8 cellular contexts compared by ENCODE assay signal in genomic region chr9:123992679-123993078, GRCh38. TPM values are rescaled to one million over a fixed set of nuclear protein-coding genes. Genes with fewer than 3 reads are reported as not detected.
DNase-seq lines count a peak whose midpoint lies in the region; ATAC-seq, FAIRE-seq and TF ChIP-seq lines count a peak whose summit lies in the region.
"Not testable (repeated sequence)": the region's sequence is repeated elsewhere in the genome, so short reads cannot be mapped to it uniquely, and the experiment has no call there.
"Had no signal": no experiment of that assay in that cellular context is flagged by ENCODE, and none has a peak within 500 bp of the region (broad histone marks: within the 10 kb centered on the region; RNA-seq: fewer than 3 reads in every experiment).

No MANE protein-coding gene starts in this region.

- H4K20me1 ChIP-seq in keratinocyte (ENCODE audit: control insufficient read depth, extremely low read depth, insufficient read depth, low read length), result not testable (repeated sequence)

- ATAC-seq in right lobe of liver, result peak in 3 of 4 donors; percentile 44 to 54 (median 48)
- ATAC-seq in sciatic nerve, result peak; percentile 53
- peak; percentile 67 for ATAC-seq in upper lobe of right lung

- TF ChIP-seq POLR2A in GM12891 (IDR thresholded peaks at IDR 0.05; ENCODE audit: low read depth, low read length); right lobe of liver (IDR thresholded peaks at IDR 0.05): not testable (repeated sequence)

- H3K79me2 ChIP-seq in keratinocyte (ENCODE audit: control insufficient read depth, insufficient read depth, low read length), result not testable (repeated sequence)

- H3K36me3 ChIP-seq in keratinocyte (ENCODE audit: control insufficient read depth in 2 of 2, extremely low read depth in 1 of 2, insufficient read depth in 2 of 2, low read length in 2 of 2); right lobe of liver; upper lobe of right lung: not testable (repeated sequence)

- not testable (repeated sequence) for DNase-seq in GM12891 (ENCODE audit: insufficient read length, low spot score); keratinocyte (ENCODE audit: low read depth, low spot score); right lobe of liver; sciatic nerve (ENCODE audit: low spot score); upper lobe of right lung

- not testable (repeated sequence) for H3K9me1 ChIP-seq in keratinocyte (ENCODE audit: control insufficient read depth, extremely low read depth, insufficient read depth, low read length)

- not testable (repeated sequence) for H3K4me3 ChIP-seq in keratinocyte (ENCODE audit: control insufficient read depth in 2 of 3, extremely low read depth in 1 of 3, insufficient read depth in 2 of 3, low read depth in 1 of 3, low read length in 3 of 3); right lobe of liver; upper lobe of right lung

- FAIRE-seq in GM12891 (lab: Jason Lieb, UNC) (peak; percentile 58), keratinocyte (lab: Jason Lieb, UNC) (peak; percentile 69)

- not testable (repeated sequence) for TF ChIP-seq CTCF in keratinocyte (optimal IDR thresholded peaks at IDR 0.05 in 1 of 3, IDR thresholded peaks at IDR 0.05 in 1 of 3, conservative IDR thresholded peaks at IDR 0.05 in 1 of 3; ENCODE audit: extremely low read depth in 1 of 3, insufficient read depth in 2 of 3, low read length in 3 of 3); right lobe of liver (IDR thresholded peaks at IDR 0.05); upper lobe of right lung (IDR thresholded peaks at IDR 0.05)

- H3K9ac ChIP-seq in keratinocyte (ENCODE audit: control insufficient read depth, extremely low read depth, insufficient read depth, low read length), result not testable (repeated sequence)

- H3K27me3 ChIP-seq in keratinocyte (ENCODE audit: control insufficient read depth, extremely low read depth, insufficient read depth, low read length) (peaks cover 48% of the 10 kb centered on the region), right lobe of liver (peaks cover 0 to 18% of the 10 kb centered on the region in 2 donors), upper lobe of right lung (peaks cover 59% of the 10 kb centered on the region)

- H3K4me1 ChIP-seq in keratinocyte (ENCODE audit: control insufficient read depth, extremely low read depth, insufficient read depth, low read length), result peaks cover 16% of the 10 kb centered on the region
- not testable (repeated sequence) for H3K4me1 ChIP-seq in right lobe of liver
- peaks cover 12% of the 10 kb centered on the region for H3K4me1 ChIP-seq in upper lobe of right lung

- H3K4me2 ChIP-seq in keratinocyte (ENCODE audit: control insufficient read depth, extremely low read depth, insufficient read depth, low read depth, low read length), result not testable (repeated sequence)

- dilution Hi-C loops in keratinocyte (cut with MboI; ENCODE audit: extremely low pct_ligation_motif_present, low sequenced_read_pairs), result not testable (repeated sequence)

- 49% methylated on average over 7 of the region's 16 CpGs for WGBS in right lobe of liver (ENCODE audit: insufficient coverage, low coverage, low lambda C conversion rate, missing lambda C conversion rate)

- H3K27ac ChIP-seq in keratinocyte (ENCODE audit: control insufficient read depth, insufficient read depth, low read length); right lobe of liver; upper lobe of right lung: not testable (repeated sequence)

- not testable (repeated sequence) for H3K9me3 ChIP-seq in keratinocyte (ENCODE audit: control insufficient read depth, low read depth, low read length); right lobe of liver; upper lobe of right lung

- intact Hi-C loops in right lobe of liver (cut with DNase I); sciatic nerve (cut with DNase I); upper lobe of right lung (cut with DNase I): not testable (repeated sequence)

- H2AFZ ChIP-seq in keratinocyte (ENCODE audit: control insufficient read depth, low read length), result not testable (repeated sequence)

RNA-seq across cellular contexts. Expression of gene LHX2, which starts 18.9 kb away (rescaled TPM):
- 4.1 TPM for polyA plus RNA-seq in GM12891 (2012; ENCODE audit: low read depth, missing spikeins)
- polyA plus RNA-seq in keratinocyte, result 0.07 TPM in 1 of 3 replicates, not detected in the others
- not detected for polyA plus RNA-seq in keratinocyte (2011; ENCODE audit: low read depth)
- not detected in 2 replicates for polyA plus RNA-seq in keratinocyte (2011; cell fraction: cytosol; rRNA removed)
- 0.11 TPM in 1 of 2 replicates, not detected in the other for polyA plus RNA-seq in keratinocyte (2011; cell fraction: nucleus; rRNA removed)
- 0.24 TPM in 1 of 2 replicates, not detected in the other for polyA plus RNA-seq in keratinocyte (2012; ENCODE audit: low replicate concordance)
- 0.26 TPM in 1 of 3 replicates, not detected in the others for polyA minus RNA-seq in keratinocyte
- not detected for polyA minus RNA-seq in keratinocyte (2011; cell fraction: cytosol; rRNA and poly(A)+ RNA removed)
- not detected in 2 replicates for polyA minus RNA-seq in keratinocyte (2011; cell fraction: nucleus; rRNA and poly(A)+ RNA removed)
- 1 to 10 TPM in 5 of 6 experiments, under 1 TPM in 1; 0.64 to 5.0 (median 3.0) TPM for total RNA-seq in right lobe of liver
- not detected for total RNA-seq in sciatic nerve
- not detected for total RNA-seq in upper lobe of right lung
- total RNA-seq: B cell; Calu3; CD8-positive, alpha-beta T cell had no signal
